8 cellular contexts compared by ENCODE assay signal in genomic region chr19:4246767-4247593, GRCh38. TPM values are rescaled to one million over a fixed set of nuclear protein-coding genes. Genes with fewer than 3 reads are reported as not detected.
DNase-seq lines count a peak whose midpoint lies in the region; ATAC-seq and TF ChIP-seq lines count a peak whose summit lies in the region.

YJU2 (plus strand) TSS chr19:4247080; CDS start chr19:4247147, 67 bp downstream.

- H3K4me1 ChIP-seq in Loucy (ENCODE audit: insufficient read depth, low read length, poor library complexity, severe bottlenecking): peaks cover 15% of the 10 kb centered on the region

- ATAC-seq in natural killer cell treated with Interleukin-12 subunit alpha and Interleukin-12 subunit beta and Interleukin-15 and Interleukin-18, amount 100 ng/mL, for 72 hours: peak; percentile 98 to 99
- peak; percentile 96 for ATAC-seq in stimulated activated naive CD8-positive, alpha-beta T cell treated with anti-CD3 and anti-CD28 coated beads, Interleukin-15, Interleukin-2, amounts not matched to agents 100 U/mL and 50 U/mL, for 24 hours

- no peaks in the 10 kb centered on the region for H3K9me2 ChIP-seq in Loucy (replicated peaks; ENCODE audit: low read depth, low read length)

- no peaks in the 10 kb centered on the region for H3K27me3 ChIP-seq in H7 (ENCODE audit: control insufficient read depth, insufficient read depth, low read length)
- no peaks in the 10 kb centered on the region for H3K27me3 ChIP-seq in Loucy (ENCODE audit: insufficient read depth, low read length, poor library complexity, severe bottlenecking)

- H3K36me3 ChIP-seq in H7 (replicated peaks; ENCODE audit: control insufficient read depth, insufficient read depth, low read length): peaks cover 9% of the 10 kb centered on the region
- peaks cover 23% of the 10 kb centered on the region; the same call in 1 of the 2 replicates for H3K36me3 ChIP-seq in Loucy (ENCODE audit: insufficient read depth, low read length)

- peak within 1 kb of the TSS; percentile 71 for H3K9ac ChIP-seq in Loucy (ENCODE audit: low read depth, low read length, poor library complexity, severe bottlenecking)

- H3K36me3 Mint-ChIP-seq in natural killer cell treated with Interleukin-12 subunit alpha and Interleukin-12 subunit beta and Interleukin-15 and Interleukin-18, amount 100 ng/mL, for 72 hours: peaks cover 18% of the 10 kb centered on the region

- peaks cover 15 to 26% of the 10 kb centered on the region in 2 donors for H3K4me1 Mint-ChIP-seq in natural killer cell treated with Interleukin-12 subunit alpha and Interleukin-12 subunit beta and Interleukin-15 and Interleukin-18, amount 100 ng/mL, for 72 hours (ENCODE audit: low read depth in 2 of 2)

- DNase-seq in G401 (ENCODE audit: low spot score): peak; percentile 99
- DNase-seq in H7: peak; percentile 99
- peak; percentile 96 for DNase-seq in activated T-helper 9 cell treated with anti-CD3 and anti-CD28 coated beads, Interleukin-2, amount 50 U/mL, for 16 hours (ENCODE audit: low read depth)
- DNase-seq in fibroblast of pulmonary artery (ENCODE audit: low read depth): peak; percentile 100
- peak; percentile 100 for DNase-seq in natural killer cell treated with Interleukin-12 subunit alpha and Interleukin-12 subunit beta and Interleukin-15 and Interleukin-18, amount 100 ng/mL, for 72 hours (ENCODE audit: low spot score)
- DNase-seq in stimulated activated naive CD8-positive, alpha-beta T cell treated with anti-CD3 and anti-CD28 coated beads, Interleukin-15, Interleukin-2, amounts not matched to agents 100 U/mL and 50 U/mL, for 24 hours: peak; percentile 99

- H3K27ac Mint-ChIP-seq in natural killer cell treated with Interleukin-12 subunit alpha and Interleukin-12 subunit beta and Interleukin-15 and Interleukin-18, amount 100 ng/mL, for 72 hours: peak within 1 kb of the TSS; percentile 90 to 99

- no peaks in the 10 kb centered on the region for H3K27me3 Mint-ChIP-seq in natural killer cell treated with Interleukin-12 subunit alpha and Interleukin-12 subunit beta and Interleukin-15 and Interleukin-18, amount 100 ng/mL, for 72 hours

- peak within 1 kb of the TSS; percentile 98 for H3K4me2 ChIP-seq in Loucy (ENCODE audit: low read depth, low read length, poor library complexity, severe bottlenecking)

- H4K20me1 ChIP-seq in Loucy (ENCODE audit: insufficient read depth, low read length, poor library complexity, severe bottlenecking): no peaks in the 10 kb centered on the region

- H3K79me2 ChIP-seq in Loucy (ENCODE audit: insufficient read depth, low read length): peaks cover 9% of the 10 kb centered on the region

- no peaks in the 10 kb centered on the region for H3F3A ChIP-seq in Loucy (ENCODE audit: low read depth)

- H3K4me3 ChIP-seq in H7 (ENCODE audit: insufficient read depth, low read depth, low read length): peak within 1 kb of the TSS; percentile 80
- H3K4me3 ChIP-seq in Loucy (ENCODE audit: low read length, poor library complexity, severe bottlenecking): peak within 1 kb of the TSS; percentile 82
- H3K4me3 ChIP-seq in fibroblast of pulmonary artery (replicated peaks; ENCODE audit: low read depth, low read length): peak within 1 kb of the TSS; percentile 81

- TF ChIP-seq CTCF in Loucy (conservative IDR thresholded peaks at IDR 0.05; ENCODE audit: low read length): peak; percentile 69
- peak; percentile 50 for TF ChIP-seq CTCF in fibroblast of pulmonary artery (IDR thresholded peaks at IDR 0.05; ENCODE audit: low read length, missing control alignments)

- TF ChIP-seq POLR2A in Raji (IDR thresholded peaks at IDR 0.05; ENCODE audit: insufficient read depth, low read depth, low read length): peak; percentile 65

- peak within 1 kb of the TSS; percentile 95 for H2AFZ ChIP-seq in Loucy (ENCODE audit: low read length)

- H3K9me3 Mint-ChIP-seq in natural killer cell treated with Interleukin-12 subunit alpha and Interleukin-12 subunit beta and Interleukin-15 and Interleukin-18, amount 100 ng/mL, for 72 hours: no peaks in the 10 kb centered on the region

- peak within 1 kb of the TSS; percentile 86 for H3K4me3 Mint-ChIP-seq in natural killer cell treated with Interleukin-12 subunit alpha and Interleukin-12 subunit beta and Interleukin-15 and Interleukin-18, amount 100 ng/mL, for 72 hours

- H3K9me3 ChIP-seq in Loucy (ENCODE audit: insufficient read depth, low read depth, low read length): 0 out of 2 replicates have a peak, but pooled peaks cover 1% of the 10 kb centered on the region

- in situ Hi-C loops in G401 (cut with HindIII; ENCODE audit: low sequenced_read_pairs): no loop called here

RNA-seq across cellular contexts. Expression of gene YJU2, which starts in this region (rescaled TPM):
- 36.1 and 40.4 TPM in 2 replicates for total RNA-seq in G401 (2014; rRNA removed; shearing (Covaris generic))
- total RNA-seq in H7 (2014; rRNA removed; shearing (Covaris generic)): 31.0 and 32.7 TPM in 2 replicates
- 10 to 100 TPM; 30.2 to 33.3 TPM for total RNA-seq in natural killer cell treated with Interleukin-12 subunit alpha and Interleukin-12 subunit beta and Interleukin-15 and Interleukin-18, amount 100 ng/mL, for 72 hours

Comparison
In these comparisons a context has a peak if more than half of its experiments do, and no peak if none do; other contexts are left out.
1. Peak in every context shown above with its lines: DNase-seq, ATAC-seq and H3K4me3 ChIP-seq.